In genomic region chr11:64139045-64139444, GRCh38 we compare ENCODE assay signal across 1 cellular context.
TF ChIP-seq lines count a peak whose summit lies in the region.

No MANE protein-coding gene starts in this region.

TF ChIP-seq in IMR-90, 13 proteins besides CTCF, POLR2A, EP300 and RAD21:
- TF ChIP-seq BHLHE40 (IDR thresholded peaks at IDR 0.05; ENCODE audit: low read depth, low read length) = no peak
- TF ChIP-seq CEBPB (IDR thresholded peaks at IDR 0.05; ENCODE audit: low read depth, low read length) = no peak
- no peak for TF ChIP-seq RCOR1 (IDR thresholded peaks at IDR 0.05; ENCODE audit: insufficient replicate concordance, low read length)
- no peak for TF ChIP-seq MXI1 (IDR thresholded peaks at IDR 0.05; ENCODE audit: borderline replicate concordance, low read depth, low read length)
- no peak for TF ChIP-seq FOS (IDR thresholded peaks at IDR 0.05; ENCODE audit: low read depth, low read length)
- TF ChIP-seq RFX5 (IDR thresholded peaks at IDR 0.05; ENCODE audit: low read depth, low read length) = no peak
- no peak for TF ChIP-seq SMC3 (IDR thresholded peaks at IDR 0.05; ENCODE audit: low read depth, low read length)
- no peak for TF ChIP-seq MAFK (IDR thresholded peaks at IDR 0.05; ENCODE audit: low read depth, low read length)
- TF ChIP-seq ELK1 (IDR thresholded peaks at IDR 0.05; ENCODE audit: borderline replicate concordance, low read depth, low read length) = no peak
- no peak for TF ChIP-seq MAZ (IDR thresholded peaks at IDR 0.05; ENCODE audit: borderline replicate concordance, low read depth, low read length)
- no peak for TF ChIP-seq USF2 (IDR thresholded peaks at IDR 0.05; ENCODE audit: low read depth, low read length)
- TF ChIP-seq CHD1 (IDR thresholded peaks at IDR 0.05; ENCODE audit: low read depth, low read length) = no peak
- no peak for TF ChIP-seq NFE2L2 (IDR thresholded peaks at IDR 0.05; ENCODE audit: low read depth, low read length)
